In genomic region chr5:140295414-140295813, GRCh38 we compare ENCODE assay signal across 1 cellular context.
A peak's percentile ranks its signal among the peaks of the same experiment; 100 is the strongest.
TF ChIP-seq lines count a peak whose summit lies in the region.

No MANE protein-coding gene starts in this region.

TF ChIP-seq in HEK293, 187 proteins besides CTCF, POLR2A, EP300 and RAD21 (continued from another document and continues in another):
- TF ChIP-seq INSM2 (tag by site-specific recombination; IDR thresholded peaks at IDR 0.05) (peak; percentile 93), ZBTB8A (tag by site-specific recombination; IDR thresholded peaks at IDR 0.05) (0 out of 2 replicates have a peak, but pooled peaks have one; percentile 30), OSR2 (tag by site-specific recombination; IDR thresholded peaks at IDR 0.05) (peak; percentile 96), ZSCAN4 (tag by site-specific recombination; IDR thresholded peaks at IDR 0.05) (peak; percentile 35; the same call in 1 of the 2 replicates), BCL6B (tag by site-specific recombination; IDR thresholded peaks at IDR 0.05) (peak; percentile 62; the same call in 1 of the 2 replicates), ZNF324 (tag by site-specific recombination; IDR thresholded peaks at IDR 0.05) (peak; percentile 93), ZNF133 (tag by site-specific recombination; IDR thresholded peaks at IDR 0.05) (no peak), ZNF777 (tag by site-specific recombination; IDR thresholded peaks at IDR 0.05; ENCODE audit: borderline replicate concordance) (no peak), ZNF501 (tag by site-specific recombination; IDR thresholded peaks at IDR 0.05) (peak; percentile 45; the same call in 1 of the 2 replicates), SP2 (tag by site-specific recombination; IDR thresholded peaks at IDR 0.05) (no peak; the same call in 1 of the 2 replicates), ZNF146 (tag by site-specific recombination; IDR thresholded peaks at IDR 0.05) (peak; percentile 40; the same call in 1 of the 2 replicates), RBAK (tag by site-specific recombination; IDR thresholded peaks at IDR 0.05) (no peak), HIC1 (tag by site-specific recombination; IDR thresholded peaks at IDR 0.05) (peak; percentile 93), ZNF660 (tag by site-specific recombination; IDR thresholded peaks at IDR 0.05) (peak; percentile 99), ZNF449 (tag by site-specific recombination; IDR thresholded peaks at IDR 0.05) (peak; percentile 51; the same call in 1 of the 2 replicates), GLI2 (tag by site-specific recombination; IDR thresholded peaks at IDR 0.05; ENCODE audit: borderline replicate concordance, low read depth) (peak; percentile 84; the same call in 1 of the 2 replicates), ZNF571 (tag by site-specific recombination; IDR thresholded peaks at IDR 0.05) (no peak), ZNF2 (tag by site-specific recombination; IDR thresholded peaks at IDR 0.05) (peak; percentile 84), OVOL3 (tag by site-specific recombination; IDR thresholded peaks at IDR 0.05) (no peak; the same call in 1 of the 2 replicates), ZNF677 (tag by site-specific recombination; IDR thresholded peaks at IDR 0.05) (peak; percentile 42; the same call in 1 of the 2 replicates), ZNF10 (tag by site-specific recombination; IDR thresholded peaks at IDR 0.05) (peak; percentile 71; the same call in 1 of the 2 replicates), ZNF626 (tag by site-specific recombination; IDR thresholded peaks at IDR 0.05) (peak; percentile 95; the same call in 1 of the 2 replicates), FEZF1 (tag by site-specific recombination; IDR thresholded peaks at IDR 0.05) (0 out of 2 replicates have a peak, but pooled peaks have one; percentile 27), HOXC10 (CRISPR knock-in tag; IDR thresholded peaks at IDR 0.05) (no peak), BCL11A (tag by site-specific recombination; IDR thresholded peaks at IDR 0.05; ENCODE audit: low read depth) (peak; percentile 76; the same call in 1 of the 2 replicates), ZNF221 (tag by site-specific recombination; IDR thresholded peaks at IDR 0.05; ENCODE audit: borderline replicate concordance) (peak; percentile 98; the same call in 1 of the 2 replicates), ZNF664 (tag by site-specific recombination; IDR thresholded peaks at IDR 0.05) (peak; percentile 56; the same call in 1 of the 2 replicates), EGR2 (tag by site-specific recombination; IDR thresholded peaks at IDR 0.05; ENCODE audit: low read depth) (no peak), ZNF513 (tag by site-specific recombination; IDR thresholded peaks at IDR 0.05) (peak; percentile 80), ZNF37A (tag by site-specific recombination; IDR thresholded peaks at IDR 0.05) (peak; percentile 94), ZFP41 (tag by site-specific recombination; IDR thresholded peaks at IDR 0.05; ENCODE audit: borderline replicate concordance) (no peak), ZNF629 (tag by site-specific recombination; IDR thresholded peaks at IDR 0.05) (peak; percentile 98), ZNF645 (tag by site-specific recombination; IDR thresholded peaks at IDR 0.05) (no peak), ZNF521 (tag by site-specific recombination; IDR thresholded peaks at IDR 0.05) (no peak), ZBTB48 (tag by site-specific recombination; IDR thresholded peaks at IDR 0.05) (no peak), ZNF596 (tag by site-specific recombination; IDR thresholded peaks at IDR 0.05) (no peak), TSHZ1 (tag by site-specific recombination; IDR thresholded peaks at IDR 0.05; ENCODE audit: borderline replicate concordance) (peak; percentile 96), ZNF692 (tag by site-specific recombination; IDR thresholded peaks at IDR 0.05) (peak; percentile 88), KLF9 (tag by site-specific recombination; IDR thresholded peaks at IDR 0.05; ENCODE audit: low read depth) (no peak), BCL11B (tag by site-specific recombination; IDR thresholded peaks at IDR 0.05; ENCODE audit: low read depth) (no peak), ZNF558 (tag by site-specific recombination; IDR thresholded peaks at IDR 0.05) (peak; percentile 98), ZNF398 (tag by site-specific recombination; IDR thresholded peaks at IDR 0.05) (peak; percentile 66), MYNN (tag by site-specific recombination; IDR thresholded peaks at IDR 0.05; ENCODE audit: borderline replicate concordance) (no peak), KLF1 (tag by site-specific recombination; IDR thresholded peaks at IDR 0.05) (peak; percentile 31; the same call in 1 of the 2 replicates), ZNF654 (tag by site-specific recombination; IDR thresholded peaks at IDR 0.05; ENCODE audit: low read depth) (no peak)
